In genomic region chr19:57807541-57807940, GRCh38 we compare ENCODE assay signal across 16 cellular contexts.
"Had no signal": no experiment of that assay in that cellular context is flagged by ENCODE, and none has a peak within 500 bp of the region (broad histone marks: within the 10 kb centered on the region; RNA-seq: fewer than 3 reads in every experiment).

No MANE protein-coding gene starts in this region.

- H3K27me3 Mint-ChIP-seq: activated naive CD8-positive, alpha-beta T cell treated with anti-CD3 and anti-CD28 coated beads, Interleukin-2, amount 10 ng/mL, durations not matched to agents 7 days and 5 days; stimulated activated naive CD8-positive, alpha-beta T cell treated with anti-CD3 and anti-CD28 coated beads, Interleukin-15, amount 100 ng/mL, for 72 hours had no signal

- H3K27me3 ChIP-seq: heart left ventricle, ovary, uterus had no signal

- DNase-seq: activated CD4-positive, alpha-beta T cell treated with anti-CD3 and anti-CD28 coated beads for 1 hour; activated CD4-positive, alpha-beta T cell treated with anti-CD3 and anti-CD28 coated beads, Interleukin-2, amount 50 U/mL, for 48 hours; activated gamma-delta T cell; activated naive CD8-positive, alpha-beta T cell treated with anti-CD3 and anti-CD28 coated beads, Interleukin-2, amount 10 ng/mL, durations not matched to agents 7 days and 5 days; activated T-cell treated with anti-CD3 and anti-CD28 coated beads, Interleukin-2, amount 50 U/mL, for 48 hours; central memory CD4-positive, alpha-beta T cell; effector memory CD4-positive, alpha-beta T cell; heart left ventricle; left ventricle myocardium superior; mesendoderm; ovary; stimulated activated CD4-positive, alpha-beta T cell treated with anti-CD3 and anti-CD28 coated beads, Interleukin-4, amount 100 ng/mL, for 4 hours; stimulated activated naive CD8-positive, alpha-beta T cell treated with anti-CD3 and anti-CD28 coated beads, Interleukin-15, amount 100 ng/mL, for 72 hours; uterus had no signal

- H3K4me3 ChIP-seq: heart left ventricle, ovary, uterus had no signal

- H3K36me3 ChIP-seq: ovary, uterus had no signal

- H3K27ac ChIP-seq: heart left ventricle, ovary, uterus had no signal

- H3K4me3 Mint-ChIP-seq: activated naive CD8-positive, alpha-beta T cell treated with anti-CD3 and anti-CD28 coated beads, Interleukin-2, amount 10 ng/mL, durations not matched to agents 7 days and 5 days; stimulated activated naive CD8-positive, alpha-beta T cell treated with anti-CD3 and anti-CD28 coated beads, Interleukin-15, amount 100 ng/mL, for 72 hours had no signal

- H3K27ac Mint-ChIP-seq: activated naive CD8-positive, alpha-beta T cell treated with anti-CD3 and anti-CD28 coated beads, Interleukin-2, amount 10 ng/mL, durations not matched to agents 7 days and 5 days; stimulated activated naive CD8-positive, alpha-beta T cell treated with anti-CD3 and anti-CD28 coated beads, Interleukin-15, amount 100 ng/mL, for 72 hours had no signal

- H3K4me1 ChIP-seq: uterus had no signal

- H3K9me3 Mint-ChIP-seq: activated naive CD8-positive, alpha-beta T cell treated with anti-CD3 and anti-CD28 coated beads, Interleukin-2, amount 10 ng/mL, durations not matched to agents 7 days and 5 days; stimulated activated naive CD8-positive, alpha-beta T cell treated with anti-CD3 and anti-CD28 coated beads, Interleukin-15, amount 100 ng/mL, for 72 hours had no signal

- FAIRE-seq: frontal cortex, keratinocyte had no signal

- H3K9me3 ChIP-seq: heart left ventricle, ovary, uterus had no signal
